ENCODE assay signal across 8 cellular contexts in genomic region chr20:33733654-33734576, GRCh38. TPM values are rescaled to one million over a fixed set of nuclear protein-coding genes. Genes with fewer than 3 reads are reported as not detected.
DNase-seq lines count a peak whose midpoint lies in the region; ATAC-seq and TF ChIP-seq lines count a peak whose summit lies in the region.

No MANE protein-coding gene starts in this region.

- H3K27ac ChIP-seq in liver (ENCODE audit: low read depth in 1 of 2, low read length in 2 of 2) (peak overlapping the region; percentile 72 to 73), transverse colon (peak overlapping the region; percentile 83 to 99 (median 96))

- no peaks in the 10 kb centered on the region for H3K36me3 Mint-ChIP-seq in MCF 10A (ENCODE audit: insufficient read depth, unreplicated experiment)

- 55% methylated on average over 6 of the region's 6 CpGs for WGBS in liver
- 40 to 48% methylated on average over 4 to 6 of the region's 6 CpGs for WGBS in transverse colon (ENCODE audit: low coverage in 1 of 2), 2 donors

- TF ChIP-seq CTCF in GM06990 (IDR thresholded peaks at IDR 0.05; ENCODE audit: insufficient read depth, low read length, poor library complexity, severe bottlenecking), result no peak
- TF ChIP-seq CTCF in MCF 10A (IDR thresholded peaks at IDR 0.05; ENCODE audit: unreplicated experiment), result no peak
- no peak for TF ChIP-seq CTCF in liver (IDR thresholded peaks at IDR 0.05; ENCODE audit: low read depth, low read length, missing input control)
- no peak for TF ChIP-seq CTCF in transverse colon (IDR thresholded peaks at IDR 0.05)

- H3K4me1 ChIP-seq in liver (ENCODE audit: control insufficient read depth in 4 of 4, insufficient read depth in 4 of 4, low read length in 3 of 4), result peaks cover 14 to 26% (median 20%) of the 10 kb centered on the region in 4 donors
- peaks cover 17 to 30% (median 22%) of the 10 kb centered on the region in 4 donors for H3K4me1 ChIP-seq in transverse colon

- CTCF ChIA-PET in MCF 10A (lab: Yijun Ruan, JAX), result interaction anchor here (0.6 to 2.1 kb wide), 7 partner anchors 8 to 334 kb away, joined by 3 to 8 read pairs (median 4); no protein-coding TSS in a partner anchor

- TF ChIP-seq EP300 in transverse colon (IDR thresholded peaks at IDR 0.05; ENCODE audit: low read depth), result no peak

- no TSS peak for BruUV-seq in MCF 10A (replicated peaks; lab: Mats Ljungman, UMichigan)

- H3K4me1 Mint-ChIP-seq in MCF 10A (ENCODE audit: insufficient read depth, unreplicated experiment), result peaks cover 20% of the 10 kb centered on the region

- H3K9me3 ChIP-seq in liver (ENCODE audit: control insufficient read depth in 4 of 4, low read length in 3 of 4) (peaks cover 2 to 7% (median 6%) of the 10 kb centered on the region in 4 donors), transverse colon (peaks cover 15% of the 10 kb centered on the region in 2 donors)

- intact Hi-C loops in MCF 10A (cut with micrococcal nuclease), result loop anchor here (2.0 to 10.0 kb wide), 4 partner anchors 53 to 279 kb away; partner anchors contain the start of gene CHMP4B
- intact Hi-C loops in transverse colon (cut with DNase I; ENCODE audit: low total_unique reads), result no loop called here

- in situ Hi-C loops in transverse colon (cut with MboI; ENCODE audit: low pct_ligation_motif_present in 1 of 4, low pct_unique_long_range_greater_than_20kb in 1 of 4, low sequenced_read_pairs in 3 of 4), result no loop called here

- H3K27ac Mint-ChIP-seq in MCF 10A (ENCODE audit: low read depth, unreplicated experiment), result peak overlapping the region; percentile 78

- peak overlapping the region; percentile 86 for H3K4me3 Mint-ChIP-seq in MCF 10A (ENCODE audit: unreplicated experiment)

- peak overlapping the region in 1 of 2 donors; percentile 47 for H3K9ac ChIP-seq in liver (ENCODE audit: low read depth in 1 of 2, low read length in 2 of 2)

- POLR2A ChIA-PET in MCF 10A (lab: Yijun Ruan, JAX), result interaction anchor here (0.6 to 4.7 kb wide), 13 partner anchors 8 to 971 kb away, joined by 3 to 63 read pairs (median 3); partner anchors contain the start of genes CHMP4B, DNMT3B, EIF2S2 and PXMP4

- ATAC-seq in HG03520 (IDR thresholded peaks at IDR 0.05; ENCODE audit: unreplicated experiment) (no peak), GM19395 (IDR thresholded peaks at IDR 0.05; ENCODE audit: unreplicated experiment) (no peak)

- peaks cover 19% of the 10 kb centered on the region for H3K9me3 Mint-ChIP-seq in MCF 10A (ENCODE audit: unreplicated experiment)

- peak; percentile 17 to 38 for TF ChIP-seq RAD21 in liver (IDR thresholded peaks at IDR 0.05)

- H3K27me3 Mint-ChIP-seq in MCF 10A (ENCODE audit: insufficient read depth, unreplicated experiment), result no peaks in the 10 kb centered on the region

- peak; percentile 37 for DNase-seq in GM06990 (ENCODE audit: extremely low read depth, insufficient read length)
- DNase-seq in NCI-H460 (ENCODE audit: extremely low read depth, low read depth), result peak; percentile 68
- DNase-seq in MCF 10A (ENCODE audit: unreplicated experiment), result peak; percentile 68
- peak; percentile 69 for DNase-seq in transverse colon
- DNase-seq in COLO668 (lab: John Stamatoyannopoulos, UW; ENCODE audit: unreplicated experiment), result no peak

- peak overlapping the region; percentile 70 for H3K4me3 ChIP-seq in GM06990 (replicated peaks; ENCODE audit: low read depth, low read length)
- H3K4me3 ChIP-seq in liver (ENCODE audit: low read depth in 1 of 3, low read length in 3 of 3), result no peak overlapping the region
- peak overlapping the region in 1 of 4 donors; percentile 4 for H3K4me3 ChIP-seq in transverse colon

- H3K36me3 ChIP-seq in GM06990 (ENCODE audit: control insufficient read depth, insufficient read depth, low read length) (no peaks in the 10 kb centered on the region), liver (ENCODE audit: control insufficient read depth in 4 of 4, insufficient read depth in 3 of 4, low read depth in 1 of 4, low read length in 3 of 4) (no peaks in the 10 kb centered on the region), transverse colon (no peaks in the 10 kb centered on the region)

- H3K27me3 ChIP-seq in GM06990 (replicated peaks; ENCODE audit: control insufficient read depth, insufficient read depth, low read length) (no peaks in the 10 kb centered on the region), liver (ENCODE audit: control insufficient read depth in 4 of 4, insufficient read depth in 4 of 4, low read length in 3 of 4) (no peaks in the 10 kb centered on the region), transverse colon (no peaks in the 10 kb centered on the region)

- no peak for TF ChIP-seq POLR2A in transverse colon (IDR thresholded peaks at IDR 0.05)

TF ChIP-seq in liver, 16 proteins besides CTCF, POLR2A, EP300 and RAD21 (continues in another document):
- TF ChIP-seq GABPA (IDR thresholded peaks at IDR 0.05 in 1 of 2, conservative IDR thresholded peaks at IDR 0.05 in 1 of 2), result no peak
- no peak for TF ChIP-seq ATF3 (IDR thresholded peaks at IDR 0.05)
- TF ChIP-seq NR2F2 (IDR thresholded peaks at IDR 0.05), result peak; percentile 87
- TF ChIP-seq SP1 (IDR thresholded peaks at IDR 0.05), result peak; percentile 81
- no peak for TF ChIP-seq ZBTB33 (IDR thresholded peaks at IDR 0.05)
- TF ChIP-seq FOXA2 (IDR thresholded peaks at IDR 0.05), result no peak
- no peak for TF ChIP-seq REST (IDR thresholded peaks at IDR 0.05)
- no peak for TF ChIP-seq EGR1 (IDR thresholded peaks at IDR 0.05; ENCODE audit: low read depth in 2 of 2)

RNA-seq across cellular contexts. Expression of gene ZNF341, which starts 2.1 kb away (rescaled TPM):
- 2.2 and 2.4 TPM in 2 replicates for total RNA-seq in NCI-H460 (2014; rRNA removed; shearing (Covaris generic))
- 3.1 and 4.5 TPM in 2 replicates for polyA plus RNA-seq in NCI-H460 (2014; cell fraction: nucleus; rRNA removed)
- total RNA-seq in MCF 10A (2022) (2.0 and 2.5 TPM in 2 replicates), liver (under 1 TPM; 0.79 to 0.84 TPM), transverse colon (1 to 10 TPM; 3.8 to 7.2 (median 7.1) TPM)
- 1 to 10 TPM in 1 of 2 donors, under 1 TPM in 1; 0.69 to 1.1 TPM for polyA plus RNA-seq in liver

RNA-seq across cellular contexts. Expression of gene PXMP4, which starts 13.8 kb away (rescaled TPM):
- 2.7 and 4.5 TPM in 2 replicates for total RNA-seq in NCI-H460 (2014; rRNA removed; shearing (Covaris generic))
- polyA plus RNA-seq in NCI-H460 (2014; cell fraction: nucleus; rRNA removed), result 2.2 and 3.3 TPM in 2 replicates
- total RNA-seq in MCF 10A (2022) (3.9 and 5.2 TPM in 2 replicates), liver (10 to 100 TPM in 1 of 2 donors, 1 to 10 TPM in 1; 7.5 to 11.1 TPM), transverse colon (10 to 100 TPM in 1 of 4 donors, 1 to 10 TPM in 3; 1.6 to 12.0 (median 5.5) TPM)
- 10 to 100 TPM in 1 of 2 donors, 1 to 10 TPM in 1; 5.5 to 16.0 TPM for polyA plus RNA-seq in liver

RNA-seq across cellular contexts. Expression of gene E2F1, which starts 47.7 kb away (rescaled TPM):
- total RNA-seq in NCI-H460 (2014; rRNA removed; shearing (Covaris generic)), result 7.9 and 10.8 TPM in 2 replicates
- polyA plus RNA-seq in NCI-H460 (2014; cell fraction: nucleus; rRNA removed), result 117 and 119 TPM in 2 replicates
- total RNA-seq in MCF 10A (2022) (1.4 and 3.7 TPM in 2 replicates), liver (10 to 100 TPM in 1 of 2 donors, under 1 TPM in 1; 0.17 to 11.0 TPM), transverse colon (1 to 10 TPM in 3 of 4 donors, not detected in 1; 1.2 to 2.7 (median 2.1) TPM)
- 1 to 10 TPM in 1 of 2 donors, under 1 TPM in 1; 0.10 to 1.6 TPM for polyA plus RNA-seq in liver

RNA-seq across cellular contexts. Expression of gene NECAB3, which starts 59.7 kb away (rescaled TPM):
- 35.2 and 40.2 TPM in 2 replicates for total RNA-seq in NCI-H460 (2014; rRNA removed; shearing (Covaris generic))
- 272 and 287 TPM in 2 replicates for polyA plus RNA-seq in NCI-H460 (2014; cell fraction: nucleus; rRNA removed)
- total RNA-seq in MCF 10A (2022) (13.0 and 15.1 TPM in 2 replicates), liver (10 to 100 TPM; 11.0 to 14.8 TPM), transverse colon (100 to 1,000 TPM in 1 of 4 donors, 10 to 100 TPM in 3; 26.1 to 180 (median 94.5) TPM)
- 10 to 100 TPM; 10.5 to 11.2 TPM for polyA plus RNA-seq in liver
